In genomic region chr11:128809128-128809527, GRCh38 we compare ENCODE assay signal across 20 cellular contexts. TPM values are rescaled to one million over a fixed set of nuclear protein-coding genes. Genes with fewer than 3 reads are reported as not detected.
DNase-seq lines count a peak whose midpoint lies in the region; ATAC-seq and TF ChIP-seq lines count a peak whose summit lies in the region.
"Had no signal": no experiment of that assay in that cellular context is flagged by ENCODE, and none has a peak within 500 bp of the region (broad histone marks: within the 10 kb centered on the region; RNA-seq: fewer than 3 reads in every experiment).

No MANE protein-coding gene starts in this region.

- peaks cover 45% of the 10 kb centered on the region for H3K36me3 Mint-ChIP-seq in activated CD4-positive, alpha-beta memory T cell treated with anti-CD3 and anti-CD28 coated beads for 36 hours
- H3K36me3 Mint-ChIP-seq in activated CD4-positive, alpha-beta memory T cell treated with anti-CD3 and anti-CD28 coated beads, Interleukin-2, amount 10 ng/mL, durations not matched to agents 7 days and 5 days (ENCODE audit: low read depth): peaks cover 75% of the 10 kb centered on the region
- H3K36me3 Mint-ChIP-seq in activated T-helper 1 cell treated with anti-CD3 and anti-CD28 coated beads, Interleukin-12 subunit alpha, Interleukin-12 subunit beta, Interleukin-2, Interleukin-4 antibody, amounts not matched to agents 30 ng/mL and 10 ng/mL and 1 ng/mL, durations not matched to agents 14 hours and 24 hours and 36 hours (ENCODE audit: low read depth): peaks cover 56% of the 10 kb centered on the region
- peaks cover 18 to 52% (median 35%) of the 10 kb centered on the region in 3 donors for H3K36me3 Mint-ChIP-seq in immature natural killer cell

- no peak for TF ChIP-seq CTCF in brain microvascular endothelial cell (IDR thresholded peaks at IDR 0.05; ENCODE audit: low read depth, low read length, missing control alignments)

- no peaks in the 10 kb centered on the region for H3K27me3 Mint-ChIP-seq in activated CD4-positive, alpha-beta memory T cell treated with anti-CD3 and anti-CD28 coated beads for 36 hours
- no peaks in the 10 kb centered on the region for H3K27me3 Mint-ChIP-seq in activated CD4-positive, alpha-beta memory T cell treated with anti-CD3 and anti-CD28 coated beads, Interleukin-2, amount 10 ng/mL, durations not matched to agents 7 days and 5 days
- no peaks in the 10 kb centered on the region for H3K27me3 Mint-ChIP-seq in activated T-helper 1 cell treated with anti-CD3 and anti-CD28 coated beads, Interleukin-12 subunit alpha, Interleukin-12 subunit beta, Interleukin-2, Interleukin-4 antibody, amounts not matched to agents 30 ng/mL and 10 ng/mL and 1 ng/mL, durations not matched to agents 14 hours and 24 hours and 36 hours (ENCODE audit: insufficient read depth)
- peaks cover 0 to 2% (median 0%) of the 10 kb centered on the region in 3 donors for H3K27me3 Mint-ChIP-seq in immature natural killer cell (ENCODE audit: low read depth in 3 of 3)
- H3K27me3 Mint-ChIP-seq: CD4-positive, CD25-positive, alpha-beta regulatory T cell had no signal

- H3K36me3 ChIP-seq in brain microvascular endothelial cell (replicated peaks): peaks cover 26% of the 10 kb centered on the region

- POLR2A ChIA-PET in activated CD4-positive, alpha-beta memory T cell treated with anti-CD3 and anti-CD28 coated beads for 36 hours (lab: Charles Lee): no interaction called here
- POLR2A ChIA-PET in activated CD4-positive, alpha-beta memory T cell treated with anti-CD3 and anti-CD28 coated beads, Interleukin-2, amount 10 ng/mL, durations not matched to agents 7 days and 5 days (lab: Charles Lee): no interaction called here

- CTCF ChIA-PET in activated CD4-positive, alpha-beta memory T cell treated with anti-CD3 and anti-CD28 coated beads for 36 hours (lab: Charles Lee): interaction anchor here (1.2 to 2.9 kb wide), 3 partner anchors 19 to 652 kb away, joined by 4 to 15 read pairs (median 4); no protein-coding TSS in a partner anchor
- CTCF ChIA-PET in activated CD4-positive, alpha-beta memory T cell treated with anti-CD3 and anti-CD28 coated beads, Interleukin-2, amount 10 ng/mL, durations not matched to agents 7 days and 5 days (lab: Charles Lee): interaction anchor here (1.9 to 4.2 kb wide), 2 partner anchors 18 to 21 kb away, joined by 4 to 20 read pairs; no protein-coding TSS in a partner anchor

- no peak overlapping the region for H3K27ac ChIP-seq in brain microvascular endothelial cell
- H3K27ac ChIP-seq: A549 had no signal

- no peak for DNase-seq in activated CD4-positive, alpha-beta memory T cell treated with anti-CD3 and anti-CD28 coated beads for 36 hours
- no peak for DNase-seq in activated CD4-positive, alpha-beta memory T cell treated with anti-CD3 and anti-CD28 coated beads, Interleukin-2, amount 10 ng/mL, durations not matched to agents 7 days and 5 days
- DNase-seq in DMS79 (lab: John Stamatoyannopoulos, UW): peak; percentile 33
- no peak for DNase-seq in activated T-helper 1 cell treated with anti-CD3 and anti-CD28 coated beads, Interleukin-12 subunit alpha, Interleukin-12 subunit beta, Interleukin-2, Interleukin-4 antibody, amounts not matched to agents 30 ng/mL and 10 ng/mL and 1 ng/mL, durations not matched to agents 14 hours and 24 hours and 36 hours (ENCODE audit: low spot score)
- DNase-seq in immature natural killer cell: no peak
- no peak for DNase-seq in brain microvascular endothelial cell
- DNase-seq in C1 segment of cervical spinal cord (lab: John Stamatoyannopoulos, UW): no peak
- DNase-seq: Calu3; CD4-positive, CD25-positive, alpha-beta regulatory T cell; DND-41; GF-D8; MM.1S; NCI-H1105; NCI-H1694 treated with DMSO at 0.1 percent for 48 hours; NCI-H2171; NCI-H774; Right ventricle myocardium superior had no signal

- peak overlapping the region; percentile 47 for H3K27ac Mint-ChIP-seq in activated CD4-positive, alpha-beta memory T cell treated with anti-CD3 and anti-CD28 coated beads for 36 hours
- no peak overlapping the region for H3K27ac Mint-ChIP-seq in activated CD4-positive, alpha-beta memory T cell treated with anti-CD3 and anti-CD28 coated beads, Interleukin-2, amount 10 ng/mL, durations not matched to agents 7 days and 5 days
- H3K27ac Mint-ChIP-seq in activated T-helper 1 cell treated with anti-CD3 and anti-CD28 coated beads, Interleukin-12 subunit alpha, Interleukin-12 subunit beta, Interleukin-2, Interleukin-4 antibody, amounts not matched to agents 30 ng/mL and 10 ng/mL and 1 ng/mL, durations not matched to agents 14 hours and 24 hours and 36 hours: peak overlapping the region; percentile 66
- peak overlapping the region in 5 of 6 donors; percentile 10 to 74 (median 63) for H3K27ac Mint-ChIP-seq in immature natural killer cell

- no peak overlapping the region for H3K4me3 ChIP-seq in brain microvascular endothelial cell (ENCODE audit: low read depth, low read length)
- H3K4me3 ChIP-seq: A549 had no signal

- no peaks in the 10 kb centered on the region for H3K27me3 ChIP-seq in brain microvascular endothelial cell (replicated peaks)

- peaks cover 37% of the 10 kb centered on the region for H3K4me1 Mint-ChIP-seq in activated CD4-positive, alpha-beta memory T cell treated with anti-CD3 and anti-CD28 coated beads for 36 hours (ENCODE audit: low read depth)
- peaks cover 12% of the 10 kb centered on the region for H3K4me1 Mint-ChIP-seq in activated CD4-positive, alpha-beta memory T cell treated with anti-CD3 and anti-CD28 coated beads, Interleukin-2, amount 10 ng/mL, durations not matched to agents 7 days and 5 days
- H3K4me1 Mint-ChIP-seq in activated T-helper 1 cell treated with anti-CD3 and anti-CD28 coated beads, Interleukin-12 subunit alpha, Interleukin-12 subunit beta, Interleukin-2, Interleukin-4 antibody, amounts not matched to agents 30 ng/mL and 10 ng/mL and 1 ng/mL, durations not matched to agents 14 hours and 24 hours and 36 hours (ENCODE audit: low read depth): peaks cover 39% of the 10 kb centered on the region
- H3K4me1 Mint-ChIP-seq in immature natural killer cell: peaks cover 19 to 40% of the 10 kb centered on the region in 2 donors

- H3K4me3 Mint-ChIP-seq in activated CD4-positive, alpha-beta memory T cell treated with anti-CD3 and anti-CD28 coated beads for 36 hours: no peak overlapping the region
- H3K4me3 Mint-ChIP-seq in activated CD4-positive, alpha-beta memory T cell treated with anti-CD3 and anti-CD28 coated beads, Interleukin-2, amount 10 ng/mL, durations not matched to agents 7 days and 5 days: no peak overlapping the region
- H3K4me3 Mint-ChIP-seq in activated T-helper 1 cell treated with anti-CD3 and anti-CD28 coated beads, Interleukin-12 subunit alpha, Interleukin-12 subunit beta, Interleukin-2, Interleukin-4 antibody, amounts not matched to agents 30 ng/mL and 10 ng/mL and 1 ng/mL, durations not matched to agents 14 hours and 24 hours and 36 hours: no peak overlapping the region
- H3K4me3 Mint-ChIP-seq in immature natural killer cell: no peak overlapping the region
- H3K4me3 Mint-ChIP-seq: CD4-positive, CD25-positive, alpha-beta regulatory T cell had no signal

- no peak for ATAC-seq in HG03139 (IDR thresholded peaks at IDR 0.05; ENCODE audit: unreplicated experiment)
- ATAC-seq: A549 had no signal

- in situ Hi-C loops in brain microvascular endothelial cell (cut with HindIII; ENCODE audit: low pct_ligation_motif_present, low sequenced_read_pairs): no loop called here

- intact Hi-C loops in activated CD4-positive, alpha-beta memory T cell treated with anti-CD3 and anti-CD28 coated beads for 36 hours (cut with micrococcal nuclease): no loop called here
- intact Hi-C loops in activated T-helper 1 cell treated with anti-CD3 and anti-CD28 coated beads, Interleukin-12 subunit alpha, Interleukin-12 subunit beta, Interleukin-2, Interleukin-4 antibody, amounts not matched to agents 30 ng/mL and 10 ng/mL and 1 ng/mL, durations not matched to agents 14 hours and 24 hours and 36 hours (cut with micrococcal nuclease): no loop called here

- no peaks in the 10 kb centered on the region for H3K9me3 Mint-ChIP-seq in activated CD4-positive, alpha-beta memory T cell treated with anti-CD3 and anti-CD28 coated beads for 36 hours
- H3K9me3 Mint-ChIP-seq in activated CD4-positive, alpha-beta memory T cell treated with anti-CD3 and anti-CD28 coated beads, Interleukin-2, amount 10 ng/mL, durations not matched to agents 7 days and 5 days: no peaks in the 10 kb centered on the region
- H3K9me3 Mint-ChIP-seq in activated T-helper 1 cell treated with anti-CD3 and anti-CD28 coated beads, Interleukin-12 subunit alpha, Interleukin-12 subunit beta, Interleukin-2, Interleukin-4 antibody, amounts not matched to agents 30 ng/mL and 10 ng/mL and 1 ng/mL, durations not matched to agents 14 hours and 24 hours and 36 hours: no peaks in the 10 kb centered on the region
- H3K9me3 Mint-ChIP-seq in immature natural killer cell: no peaks in the 10 kb centered on the region
- H3K9me3 Mint-ChIP-seq: CD4-positive, CD25-positive, alpha-beta regulatory T cell had no signal

RNA-seq across cellular contexts. Expression of gene KCNJ1, which starts 58.0 kb away (rescaled TPM):
- not detected for total RNA-seq in activated CD4-positive, alpha-beta memory T cell treated with anti-CD3 and anti-CD28 coated beads for 36 hours
- total RNA-seq in activated CD4-positive, alpha-beta memory T cell treated with anti-CD3 and anti-CD28 coated beads, Interleukin-2, amount 10 ng/mL, durations not matched to agents 7 days and 5 days: not detected
- total RNA-seq in activated T-helper 1 cell treated with anti-CD3 and anti-CD28 coated beads, Interleukin-12 subunit alpha, Interleukin-12 subunit beta, Interleukin-2, Interleukin-4 antibody, amounts not matched to agents 30 ng/mL and 10 ng/mL and 1 ng/mL, durations not matched to agents 14 hours and 24 hours and 36 hours: not detected in 2 replicates
- not detected for polyA plus RNA-seq in immature natural killer cell
- total RNA-seq: Calu3; CD4-positive, CD25-positive, alpha-beta regulatory T cell; NCI-H460; Right ventricle myocardium superior had no signal
